In the genomic region with DNA sequence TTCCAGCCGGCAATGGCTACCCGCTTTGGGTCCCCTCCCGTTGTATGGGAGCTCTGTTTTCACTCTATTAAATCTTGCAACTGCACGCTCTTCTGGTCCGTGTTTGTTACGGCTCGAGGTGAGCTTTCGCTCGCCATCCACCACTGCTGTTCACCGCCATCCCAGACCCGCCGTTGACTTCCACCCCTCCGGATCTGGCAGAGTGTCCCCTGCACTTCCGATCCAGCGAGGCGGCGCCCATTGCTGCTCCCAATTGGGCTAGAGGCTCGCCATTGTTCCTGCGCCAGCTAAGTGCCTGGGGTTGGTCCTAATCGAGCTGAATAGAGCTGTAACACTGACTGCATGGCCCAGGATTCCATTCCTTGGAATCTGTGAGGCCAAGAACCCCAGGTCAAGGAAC, we compare ENCODE assay signal across 28 cellular contexts.
"Had no signal": no experiment of that assay in that cellular context is flagged by ENCODE, and none has a peak within 500 bp of the region (broad histone marks: within the 10 kb centered on the region; RNA-seq: fewer than 3 reads in every experiment).

No MANE protein-coding gene starts in this region.

- H3K4me3 Mint-ChIP-seq: immature natural killer cell; memory B cell; naive thymus-derived CD4-positive, alpha-beta T cell; natural killer cell treated with Interleukin-12 subunit alpha and Interleukin-12 subunit beta and Interleukin-15 and Interleukin-18, amount 100 ng/mL, for 72 hours; stimulated activated memory B cell treated with anti-CD40 and anti-IgM and Interleukin-4, amounts not matched to agents 10 μg/mL and 1 μg/mL and 100 μg/mL, for 72 hours; stimulated activated naive CD8-positive, alpha-beta T cell treated with anti-CD3 and anti-CD28 coated beads, Interleukin-15, amount 100 ng/mL, for 72 hours; type B pancreatic cell had no signal

- H3K36me3 Mint-ChIP-seq: immature natural killer cell; memory B cell; natural killer cell treated with Interleukin-12 subunit alpha and Interleukin-12 subunit beta and Interleukin-15 and Interleukin-18, amount 100 ng/mL, for 72 hours; type B pancreatic cell had no signal

- H3K9me3 ChIP-seq: heart left ventricle, mucosa of descending colon, neutrophil, right atrium auricular region, right lobe of liver, vagina had no signal

- H3K4me1 ChIP-seq: parathyroid adenoma, right lobe of liver, vagina had no signal

- H3K4me3 ChIP-seq: heart left ventricle, left ventricle myocardium inferior, mucosa of descending colon, right atrium auricular region, right lobe of liver, tibial nerve, vagina had no signal

- H3K27ac Mint-ChIP-seq: immature natural killer cell; memory B cell; naive thymus-derived CD4-positive, alpha-beta T cell; natural killer cell treated with Interleukin-12 subunit alpha and Interleukin-12 subunit beta and Interleukin-15 and Interleukin-18, amount 100 ng/mL, for 72 hours; progenitor cell of endocrine pancreas; stimulated activated memory B cell treated with anti-CD40 and anti-IgM and Interleukin-4, amounts not matched to agents 10 μg/mL and 1 μg/mL and 100 μg/mL, for 72 hours; stimulated activated naive CD8-positive, alpha-beta T cell treated with anti-CD3 and anti-CD28 coated beads, Interleukin-15, amount 100 ng/mL, for 72 hours; type B pancreatic cell had no signal

- DNase-seq: heart left ventricle; hypothalamus; immature natural killer cell; kidney; left ventricle myocardium inferior; midbrain; mucosa of descending colon; naive thymus-derived CD4-positive, alpha-beta T cell; occipital lobe; small intestine; stimulated activated CD4-positive, alpha-beta T cell treated with anti-CD3 and anti-CD28 coated beads, Interleukin-1b, Interleukin-23, amount 100 ng/mL, for 48 hours; stimulated activated CD4-positive, alpha-beta T cell treated with anti-CD3 and anti-CD28 coated beads, Interleukin-2, amount 100 ng/mL, for 48 hours; stimulated activated CD4-positive, alpha-beta T cell treated with anti-CD3 and anti-CD28 coated beads, Interleukin-4, amount 100 ng/mL, for 4 hours; stimulated activated CD8-positive, alpha-beta memory T cell treated with anti-CD3 and anti-CD28 coated beads, Interleukin-4, amount 100 ng/mL, for 48 hours; stimulated activated naive CD4-positive, alpha-beta T cell treated with Interleukin-2 at 50 U/mL for 16 hours; stimulated activated naive CD8-positive, alpha-beta T cell treated with anti-CD3 and anti-CD28 coated beads, Interleukin-15, amount 100 ng/mL, for 72 hours; substantia nigra had no signal

- H3K9ac ChIP-seq: parathyroid adenoma had no signal

- H3K36me3 ChIP-seq: heart left ventricle, left ventricle myocardium inferior, neutrophil, right atrium auricular region, right lobe of liver, tibial nerve, vagina had no signal

- H3K4me1 Mint-ChIP-seq: immature natural killer cell; memory B cell; naive thymus-derived CD4-positive, alpha-beta T cell; stimulated activated memory B cell treated with anti-CD40 and anti-IgM and Interleukin-4, amounts not matched to agents 10 μg/mL and 1 μg/mL and 100 μg/mL, for 72 hours had no signal

- H3K27me3 Mint-ChIP-seq: progenitor cell of endocrine pancreas, type B pancreatic cell had no signal

- H3K9me3 Mint-ChIP-seq: immature natural killer cell; natural killer cell treated with Interleukin-12 subunit alpha and Interleukin-12 subunit beta and Interleukin-15 and Interleukin-18, amount 100 ng/mL, for 72 hours; type B pancreatic cell had no signal

- H3K27ac ChIP-seq: heart left ventricle, left ventricle myocardium inferior, neutrophil, parathyroid adenoma, right atrium auricular region, right lobe of liver, tibial nerve, vagina had no signal

- H2AFZ ChIP-seq: parathyroid adenoma had no signal

- H3K27me3 ChIP-seq: right atrium auricular region, right lobe of liver, vagina had no signal
